ENCODE assay signal across 31 cellular contexts in genomic region chr11:66747480-66747879, GRCh38. TPM values are rescaled to one million over a fixed set of nuclear protein-coding genes. Genes with fewer than 3 reads are reported as not detected.
DNase-seq lines count a peak whose midpoint lies in the region; ATAC-seq, FAIRE-seq and TF ChIP-seq lines count a peak whose summit lies in the region.
"Had no signal": no experiment of that assay in that cellular context is flagged by ENCODE, and none has a peak within 500 bp of the region (broad histone marks: within the 10 kb centered on the region; RNA-seq: fewer than 3 reads in every experiment).

No MANE protein-coding gene starts in this region.

- H3K4me2 ChIP-seq in HepG2 (ENCODE audit: low read depth, low read length), result no peak overlapping the region
- H3K4me2 ChIP-seq: BLaER1 treated with 17β-estradiol and CSF1 and Interleukin-3, amounts not matched to agents 10 nM and 100 nM had no signal

- no TSS peak for BruUV-seq in HepG2 (replicated peaks; lab: Mats Ljungman, UMichigan)

- peak overlapping the region; percentile 15 for H3K4me3 Mint-ChIP-seq in activated T-helper 1 cell treated with anti-CD3 and anti-CD28 coated beads, Interleukin-12 subunit alpha, Interleukin-12 subunit beta, Interleukin-2, Interleukin-4 antibody, amounts not matched to agents 30 ng/mL and 10 ng/mL and 1 ng/mL, durations not matched to agents 14 hours and 24 hours and 36 hours
- peak overlapping the region; percentile 28 to 61 (median 39) for H3K4me3 Mint-ChIP-seq in nephron
- H3K4me3 Mint-ChIP-seq: activated naive CD8-positive, alpha-beta T cell treated with anti-CD3 and anti-CD28 coated beads for 36 hours; dendritic cell treated with granulocyte-macrophage colony-stimulating factor and Interleukin-4, amounts not matched to agents 40 ng/mL and 50 ng/mL, for 4 days; naive thymus-derived CD4-positive, alpha-beta T cell; T-helper 2 cell treated with Interferon-gamma antibody and Interleukin-4, amounts not matched to agents 5 μg/mL and 100 μg/mL, for 36 hours had no signal

- intact Hi-C loops in activated T-helper 1 cell treated with anti-CD3 and anti-CD28 coated beads, Interleukin-12 subunit alpha, Interleukin-12 subunit beta, Interleukin-2, Interleukin-4 antibody, amounts not matched to agents 30 ng/mL and 10 ng/mL and 1 ng/mL, durations not matched to agents 14 hours and 24 hours and 36 hours (cut with micrococcal nuclease), result loop anchor here (10.0 kb wide), 1 partner anchor 367 kb away; the partner anchor contains the start of gene KDM2A
- intact Hi-C loops in HepG2 (cut with micrococcal nuclease; ENCODE audit: unreplicated experiment), result no loop called here

- H3K36me3 ChIP-seq in HEK293 (ENCODE audit: control insufficient read depth in 2 of 2, insufficient read depth in 1 of 2, low read length in 2 of 2) (no peaks in the 10 kb centered on the region), HepG2 (replicated peaks in 1 of 2; ENCODE audit: control insufficient read depth in 1 of 2, insufficient read depth in 2 of 2, low read length in 2 of 2) (no peaks in the 10 kb centered on the region)
- H3K36me3 ChIP-seq: BLaER1 treated with 17β-estradiol and CSF1 and Interleukin-3, amounts not matched to agents 10 nM and 100 nM; MG63; ovary; stomach; tibial nerve had no signal

- no peaks in the 10 kb centered on the region for H4K20me1 ChIP-seq in HepG2 (ENCODE audit: insufficient read depth, low read length)
- H4K20me1 ChIP-seq: BLaER1 treated with 17β-estradiol and CSF1 and Interleukin-3, amounts not matched to agents 10 nM and 100 nM had no signal

- TF ChIP-seq RAD21 in HepG2 (CRISPR knock-in tag; IDR thresholded peaks at IDR 0.05), result no peak

- no peak overlapping the region for H2AFZ ChIP-seq in HepG2 (ENCODE audit: low read length)

- no peak for ATAC-seq in HepG2
- ATAC-seq: left lobe of liver; naive thymus-derived CD4-positive, alpha-beta T cell had no signal

- no peak overlapping the region for H3K4me3 ChIP-seq in HEK293 (ENCODE audit: low read depth, low read length)
- no peak overlapping the region for H3K4me3 ChIP-seq in HepG2 (replicated peaks in 1 of 3; ENCODE audit: insufficient read depth in 1 of 3, low read depth in 2 of 3, low read length in 3 of 3)
- H3K4me3 ChIP-seq: BLaER1 treated with 17β-estradiol and CSF1 and Interleukin-3, amounts not matched to agents 10 nM and 100 nM; MG63; ovary; stomach; tibial nerve had no signal

- no peaks in the 10 kb centered on the region for H3K27me3 ChIP-seq in HepG2 (ENCODE audit: control insufficient read depth in 1 of 2, insufficient read depth in 2 of 2, low read length in 2 of 2)
- H3K27me3 ChIP-seq: BLaER1 treated with 17β-estradiol and CSF1 and Interleukin-3, amounts not matched to agents 10 nM and 100 nM; MG63; ovary; stomach; tibial nerve had no signal

- peaks cover 3% of the 10 kb centered on the region; the same call in 1 of the 2 replicates for H3K4me1 ChIP-seq in HEK293 (ENCODE audit: control insufficient read depth, insufficient read depth, low read length)
- peaks cover 19% of the 10 kb centered on the region for H3K4me1 ChIP-seq in HepG2 (ENCODE audit: insufficient read depth, low read length)

- WGBS in HepG2 (ENCODE audit: low lambda C conversion rate), result 99% methylated on average over 7 of the region's 7 CpGs

- in situ Hi-C loops in HepG2 (cut with HindIII; ENCODE audit: extremely low pct_ligation_motif_present, low pct_unique_long_range_greater_than_20kb), result no loop called here

- H3K9me3 Mint-ChIP-seq in activated T-helper 1 cell treated with anti-CD3 and anti-CD28 coated beads, Interleukin-12 subunit alpha, Interleukin-12 subunit beta, Interleukin-2, Interleukin-4 antibody, amounts not matched to agents 30 ng/mL and 10 ng/mL and 1 ng/mL, durations not matched to agents 14 hours and 24 hours and 36 hours, result no peaks in the 10 kb centered on the region
- no peaks in the 10 kb centered on the region for H3K9me3 Mint-ChIP-seq in nephron
- H3K9me3 Mint-ChIP-seq: activated naive CD8-positive, alpha-beta T cell treated with anti-CD3 and anti-CD28 coated beads for 36 hours; dendritic cell treated with granulocyte-macrophage colony-stimulating factor and Interleukin-4, amounts not matched to agents 40 ng/mL and 50 ng/mL, for 4 days; naive thymus-derived CD4-positive, alpha-beta T cell; T-helper 2 cell treated with Interferon-gamma antibody and Interleukin-4, amounts not matched to agents 5 μg/mL and 100 μg/mL, for 36 hours had no signal

- H3K36me3 Mint-ChIP-seq in activated T-helper 1 cell treated with anti-CD3 and anti-CD28 coated beads, Interleukin-12 subunit alpha, Interleukin-12 subunit beta, Interleukin-2, Interleukin-4 antibody, amounts not matched to agents 30 ng/mL and 10 ng/mL and 1 ng/mL, durations not matched to agents 14 hours and 24 hours and 36 hours (ENCODE audit: low read depth), result no peaks in the 10 kb centered on the region
- no peaks in the 10 kb centered on the region for H3K36me3 Mint-ChIP-seq in nephron (ENCODE audit: low read depth)
- H3K36me3 Mint-ChIP-seq: activated naive CD8-positive, alpha-beta T cell treated with anti-CD3 and anti-CD28 coated beads for 36 hours had no signal

- TF ChIP-seq EP300 in HepG2 (IDR thresholded peaks at IDR 0.05; ENCODE audit: low read depth in 2 of 2, low read length in 2 of 2), result no peak
- no peak for TF ChIP-seq EP300 in HepG2 (CRISPR knock-in tag; IDR thresholded peaks at IDR 0.05; ENCODE audit: borderline replicate concordance)

- H3K27ac Mint-ChIP-seq in activated T-helper 1 cell treated with anti-CD3 and anti-CD28 coated beads, Interleukin-12 subunit alpha, Interleukin-12 subunit beta, Interleukin-2, Interleukin-4 antibody, amounts not matched to agents 30 ng/mL and 10 ng/mL and 1 ng/mL, durations not matched to agents 14 hours and 24 hours and 36 hours, result no peak overlapping the region
- H3K27ac Mint-ChIP-seq in nephron, result no peak overlapping the region
- H3K27ac Mint-ChIP-seq: activated naive CD8-positive, alpha-beta T cell treated with anti-CD3 and anti-CD28 coated beads for 36 hours; dendritic cell treated with granulocyte-macrophage colony-stimulating factor and Interleukin-4, amounts not matched to agents 40 ng/mL and 50 ng/mL, for 4 days; naive thymus-derived CD4-positive, alpha-beta T cell; T-helper 2 cell treated with Interferon-gamma antibody and Interleukin-4, amounts not matched to agents 5 μg/mL and 100 μg/mL, for 36 hours had no signal

- no peak for TF ChIP-seq POLR2A in HepG2 (IDR thresholded peaks at IDR 0.05; ENCODE audit: insufficient read depth in 1 of 2, low read depth in 2 of 2, low read length in 2 of 2)

- H3K79me2 ChIP-seq in HepG2 (ENCODE audit: insufficient read depth, low read length), result no peaks in the 10 kb centered on the region

- peak overlapping the region; percentile 38 for H3K27ac ChIP-seq in C4-2B
- no peak overlapping the region for H3K27ac ChIP-seq in HEK293 (ENCODE audit: extremely low read depth, low read depth, low read length)
- H3K27ac ChIP-seq in HepG2 (ENCODE audit: extremely low read length, insufficient read depth, low read length), result no peak overlapping the region
- H3K27ac ChIP-seq: BLaER1 treated with 17β-estradiol and CSF1 and Interleukin-3, amounts not matched to agents 10 nM and 100 nM; ovary; stomach; tibial nerve had no signal

- FAIRE-seq in HepG2 (lab: Jason Lieb, UNC) (no peak), GM19239 (lab: Jason Lieb, UNC) (no peak)
- FAIRE-seq: H1, small intestine had no signal

- no peak overlapping the region for H3K9ac ChIP-seq in HepG2 (ENCODE audit: insufficient read depth, low read depth, low read length)

- POLR2A ChIA-PET in HEK293 (lab: Yijun Ruan, JAX), result interaction anchor here (0.7 kb wide), 2 partner anchors 19 to 28 kb away, joined by 3 read pairs; no protein-coding TSS in a partner anchor
- POLR2A ChIA-PET in HepG2 (lab: Yijun Ruan, JAX), result no interaction called here

- no peaks in the 10 kb centered on the region for H3K27me3 Mint-ChIP-seq in activated T-helper 1 cell treated with anti-CD3 and anti-CD28 coated beads, Interleukin-12 subunit alpha, Interleukin-12 subunit beta, Interleukin-2, Interleukin-4 antibody, amounts not matched to agents 30 ng/mL and 10 ng/mL and 1 ng/mL, durations not matched to agents 14 hours and 24 hours and 36 hours (ENCODE audit: insufficient read depth)
- peaks cover 4% of the 10 kb centered on the region for H3K27me3 Mint-ChIP-seq in nephron (ENCODE audit: low read depth)
- H3K27me3 Mint-ChIP-seq: activated naive CD8-positive, alpha-beta T cell treated with anti-CD3 and anti-CD28 coated beads for 36 hours had no signal

- H3K4me1 Mint-ChIP-seq in activated T-helper 1 cell treated with anti-CD3 and anti-CD28 coated beads, Interleukin-12 subunit alpha, Interleukin-12 subunit beta, Interleukin-2, Interleukin-4 antibody, amounts not matched to agents 30 ng/mL and 10 ng/mL and 1 ng/mL, durations not matched to agents 14 hours and 24 hours and 36 hours (ENCODE audit: low read depth), result no peaks in the 10 kb centered on the region
- peaks cover 6% of the 10 kb centered on the region for H3K4me1 Mint-ChIP-seq in nephron

- CTCF ChIA-PET in HEK293 (lab: Yijun Ruan, JAX) (interaction anchor here (0.7 to 1.3 kb wide), 3 partner anchors 19 to 85 kb away, joined by 3 to 5 read pairs (median 4); no protein-coding TSS in a partner anchor), HepG2 (lab: Yijun Ruan, JAX; ENCODE audit: low intra/inter-chr PET ratio, low total read pairs) (no interaction called here)

- DNase-seq in activated T-helper 1 cell treated with anti-CD3 and anti-CD28 coated beads, Interleukin-12 subunit alpha, Interleukin-12 subunit beta, Interleukin-2, Interleukin-4 antibody, amounts not matched to agents 30 ng/mL and 10 ng/mL and 1 ng/mL, durations not matched to agents 14 hours and 24 hours and 36 hours (ENCODE audit: low spot score), result no peak
- DNase-seq in HepG2 (ENCODE audit: low spot score) (no peak), NCI-H2196 treated with DMSO at 0.1 percent for 48 hours (lab: John Stamatoyannopoulos, UW; ENCODE audit: unreplicated experiment) (no peak), GM19239 (ENCODE audit: insufficient read length, low spot score) (no peak)
- DNase-seq: activated CD4-positive, alpha-beta T cell treated with anti-CD3 and anti-CD28 coated beads for 4 hours; activated effector memory CD4-positive, alpha-beta T cell treated with anti-CD3 and anti-CD28 coated beads, Interleukin-2, amount 50 U/mL, for 16 hours; activated naive CD8-positive, alpha-beta T cell treated with anti-CD3 and anti-CD28 coated beads for 36 hours; activated T-cell treated with anti-CD3 and anti-CD28 coated beads for 4 hours; aorta; caudate nucleus; MG63; naive thymus-derived CD4-positive, alpha-beta T cell; NCI-H1105 treated with DMSO at 0.1 percent for 48 hours; NCI-H2029; NCI-H345; NCI-H748 treated with DMSO at 0.1 percent for 48 hours; ovary; retina; RPMI8226; small intestine; stimulated activated CD4-positive, alpha-beta T cell treated with anti-CD3 and anti-CD28 coated beads, Interleukin-1b, Interleukin-23, amount 100 ng/mL, for 48 hours; stomach had no signal

- TF ChIP-seq CTCF in C4-2B (conservative IDR thresholded peaks at IDR 0.05), result no peak
- TF ChIP-seq CTCF in HEK293 (tag by site-specific recombination; IDR thresholded peaks at IDR 0.05), result no peak
- no peak for TF ChIP-seq CTCF in nephron (IDR thresholded peaks at IDR 0.05; ENCODE audit: unreplicated experiment in 3 of 3)
- no peak for TF ChIP-seq CTCF in HepG2 (CRISPR knock-in tag; IDR thresholded peaks at IDR 0.05)

- H3K9me3 ChIP-seq in HEK293 (ENCODE audit: control insufficient read depth, insufficient read depth, low read depth, low read length) (no peaks in the 10 kb centered on the region), HepG2 (ENCODE audit: low read length) (no peaks in the 10 kb centered on the region)
- H3K9me3 ChIP-seq: MG63, ovary, stomach, tibial nerve had no signal

RNA-seq across cellular contexts. Expression of gene SPTBN2, which starts 18.5 kb away (rescaled TPM):
- total RNA-seq in activated T-helper 1 cell treated with anti-CD3 and anti-CD28 coated beads, Interleukin-12 subunit alpha, Interleukin-12 subunit beta, Interleukin-2, Interleukin-4 antibody, amounts not matched to agents 30 ng/mL and 10 ng/mL and 1 ng/mL, durations not matched to agents 14 hours and 24 hours and 36 hours, result 0.91 and 1.1 TPM in 2 replicates
- total RNA-seq in HepG2 (2016; rRNA removed; fragmentation: Illumina TruSeq; extraction: Trizol), result 1.2 and 4.0 TPM in 2 replicates
- total RNA-seq in HepG2 (2016; cell fraction: cytosol; rRNA removed; fragmentation: Illumina TruSeq; extraction: Trizol; ENCODE audit: low read depth), result 0.51 and 1.1 TPM in 2 replicates
- total RNA-seq in HepG2 (2016; cell fraction: insoluble cytoplasmic fraction; rRNA removed; fragmentation: Illumina TruSeq; extraction: Trizol), result 1.4 and 4.7 TPM in 2 replicates
- 0.34 and 0.53 TPM in 2 replicates for total RNA-seq in HepG2 (2016; cell fraction: membrane; rRNA removed; fragmentation: Illumina TruSeq; extraction: Trizol)
- 5.5 and 7.1 TPM in 2 replicates for total RNA-seq in HepG2 (2016; cell fraction: nucleus; rRNA removed; fragmentation: Illumina TruSeq; extraction: Trizol)
- polyA plus RNA-seq in HepG2 (2011; rRNA removed), result 0.65 and 2.0 TPM in 2 replicates
- polyA plus RNA-seq in HepG2 (2011; cell fraction: cytosol; rRNA removed), result 0.69 and 0.91 TPM in 2 replicates
- polyA plus RNA-seq in HepG2 (2011; cell fraction: nucleus; rRNA removed), result 8.8 and 9.0 TPM in 2 replicates
- 1.2 and 2.0 TPM in 2 replicates for polyA plus RNA-seq in HepG2 (2012)
- polyA plus RNA-seq in HepG2 (2016; cell fraction: cytosol; fragmentation: Illumina TruSeq; extraction: Trizol; ENCODE audit: low read depth), result 0.15 and 0.21 TPM in 2 replicates
- 1.0 and 2.0 TPM in 2 replicates for polyA plus RNA-seq in HepG2 (2016; cell fraction: insoluble cytoplasmic fraction; fragmentation: Illumina TruSeq; extraction: Trizol; ENCODE audit: low read depth)
- 0.35 and 0.48 TPM in 2 replicates for polyA plus RNA-seq in HepG2 (2016; cell fraction: membrane; fragmentation: Illumina TruSeq; extraction: Trizol; ENCODE audit: low read depth)
- polyA plus RNA-seq in HepG2 (2016; cell fraction: nucleus; fragmentation: Illumina TruSeq; extraction: Trizol; ENCODE audit: insufficient read depth, low read depth), result 8.1 and 13.3 TPM in 2 replicates
- 2.5 and 62.0 TPM in 2 replicates for polyA minus RNA-seq in HepG2 (2011; rRNA and poly(A)+ RNA removed; ENCODE audit: low replicate concordance)
- 1.1 and 2.7 TPM in 2 replicates for polyA minus RNA-seq in HepG2 (2011; cell fraction: cytosol; rRNA and poly(A)+ RNA removed)
- polyA minus RNA-seq in HepG2 (2011; cell fraction: nucleus; rRNA and poly(A)+ RNA removed), result 3.5 and 4.8 TPM in 2 replicates
